17 cellular contexts compared by ENCODE assay signal in the genomic region with DNA sequence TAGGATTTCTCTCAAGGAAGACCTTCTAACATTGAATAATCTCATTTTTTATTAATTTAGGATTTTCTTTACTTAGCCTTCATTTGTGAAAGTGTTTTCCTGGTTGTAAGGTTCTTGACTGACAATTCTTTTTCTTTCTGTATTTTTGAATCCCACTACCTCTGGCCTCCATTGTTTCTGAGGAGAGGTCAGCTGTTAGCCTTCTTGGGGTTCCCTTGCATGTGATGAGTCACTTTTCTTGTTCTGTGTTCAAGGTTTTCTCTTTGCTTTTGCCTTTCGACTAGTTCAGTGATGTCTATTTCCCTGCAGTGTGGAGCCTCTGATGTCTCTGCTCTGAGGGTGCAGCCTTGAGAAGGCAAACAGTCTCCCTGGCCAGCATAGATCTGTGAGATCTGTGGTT.
"Had no signal": no experiment of that assay in that cellular context is flagged by ENCODE, and none has a peak within 500 bp of the region (broad histone marks: within the 10 kb centered on the region; RNA-seq: fewer than 3 reads in every experiment).

No MANE protein-coding gene starts in this region.

- H3K36me3 Mint-ChIP-seq: naive thymus-derived CD8-positive, alpha-beta T cell; stimulated activated naive B cell treated with anti-CD40 and anti-IgM and Interleukin-4, amounts not matched to agents 10 μg/mL and 1 μg/mL and 100 μg/mL, for 72 hours had no signal

- H3K9me3 ChIP-seq: mucosa of descending colon, neutrophil, sigmoid colon, testis, tibial nerve had no signal

- H3K36me3 ChIP-seq: heart left ventricle, neutrophil, sigmoid colon, tibial nerve had no signal

- H3K4me3 Mint-ChIP-seq: dendritic cell treated with granulocyte-macrophage colony-stimulating factor and Interleukin-4, amounts not matched to agents 40 ng/mL and 50 ng/mL, for 4 days; naive thymus-derived CD8-positive, alpha-beta T cell; stimulated activated naive B cell treated with anti-CD40 and anti-IgM and Interleukin-4, amounts not matched to agents 10 μg/mL and 1 μg/mL and 100 μg/mL, for 72 hours; stimulated activated naive CD8-positive, alpha-beta T cell treated with anti-CD3 and anti-CD28 coated beads, Interleukin-15, amount 100 ng/mL, for 72 hours had no signal

- H3K4me1 ChIP-seq: heart left ventricle, sigmoid colon, testis, tibial nerve had no signal

- ATAC-seq: heart left ventricle; left lobe of liver; mucosa of descending colon; naive thymus-derived CD8-positive, alpha-beta T cell; stimulated activated naive B cell treated with anti-CD40 and anti-IgM and Interleukin-4, amounts not matched to agents 10 μg/mL and 1 μg/mL and 100 μg/mL, for 72 hours; stimulated activated naive CD8-positive, alpha-beta T cell treated with anti-CD3 and anti-CD28 coated beads, Interleukin-15, amount 100 ng/mL, for 72 hours had no signal

- H3K27ac ChIP-seq: heart left ventricle, neutrophil, sigmoid colon, skin epidermis, testis, tibial nerve had no signal

- H3K27me3 ChIP-seq: sigmoid colon, testis, tibial nerve had no signal

- DNase-seq: heart left ventricle; hippocampal formation; mucosa of descending colon; naive thymus-derived CD8-positive, alpha-beta T cell; posterior cingulate gyrus; sigmoid colon; stimulated activated CD4-positive, alpha-beta T cell treated with anti-CD3 and anti-CD28 coated beads, Interleukin-2, amount 100 ng/mL, for 24 hours; stimulated activated CD4-positive, alpha-beta T cell treated with anti-CD3 and anti-CD28 coated beads, Interleukin-4, amount 100 ng/mL, for 4 hours; stimulated activated naive B cell treated with anti-CD40 and anti-IgM and Interleukin-4, amounts not matched to agents 10 μg/mL and 1 μg/mL and 100 μg/mL, for 72 hours; stimulated activated naive CD8-positive, alpha-beta T cell treated with anti-CD3 and anti-CD28 coated beads, Interleukin-15, amount 100 ng/mL, for 72 hours; testis had no signal

- H3K4me1 Mint-ChIP-seq: naive thymus-derived CD8-positive, alpha-beta T cell; stimulated activated naive B cell treated with anti-CD40 and anti-IgM and Interleukin-4, amounts not matched to agents 10 μg/mL and 1 μg/mL and 100 μg/mL, for 72 hours; stimulated activated naive CD8-positive, alpha-beta T cell treated with anti-CD3 and anti-CD28 coated beads, Interleukin-15, amount 100 ng/mL, for 72 hours had no signal

- H3K27ac Mint-ChIP-seq: dendritic cell treated with granulocyte-macrophage colony-stimulating factor and Interleukin-4, amounts not matched to agents 40 ng/mL and 50 ng/mL, for 4 days; naive thymus-derived CD8-positive, alpha-beta T cell; stimulated activated naive B cell treated with anti-CD40 and anti-IgM and Interleukin-4, amounts not matched to agents 10 μg/mL and 1 μg/mL and 100 μg/mL, for 72 hours had no signal

- FAIRE-seq: islet of Langerhans had no signal

- H3K4me3 ChIP-seq: heart left ventricle, mucosa of descending colon, sigmoid colon, skin epidermis, testis, tibial nerve had no signal
